Comparison of ENCODE assay signal across 9 cellular contexts in genomic region chr19:29992233-29992867, GRCh38.
"Had no signal": no experiment of that assay in that cellular context is flagged by ENCODE, and none has a peak within 500 bp of the region (broad histone marks: within the 10 kb centered on the region; RNA-seq: fewer than 3 reads in every experiment).

No MANE protein-coding gene starts in this region.

- ATAC-seq: GM23338, HepG2 had no signal

- H3K4me2 ChIP-seq: GM23338 had no signal

- H3K27ac ChIP-seq: HL-60 had no signal

- H2AFZ ChIP-seq: GM23338 had no signal

- DNase-seq: H9, HCEC 1CT, HFFc6, Kasumi-1, KG1 had no signal

- H3K4me3 ChIP-seq: GM23338 had no signal

- FAIRE-seq: H1, HepG2 had no signal
